In the genomic region with DNA sequence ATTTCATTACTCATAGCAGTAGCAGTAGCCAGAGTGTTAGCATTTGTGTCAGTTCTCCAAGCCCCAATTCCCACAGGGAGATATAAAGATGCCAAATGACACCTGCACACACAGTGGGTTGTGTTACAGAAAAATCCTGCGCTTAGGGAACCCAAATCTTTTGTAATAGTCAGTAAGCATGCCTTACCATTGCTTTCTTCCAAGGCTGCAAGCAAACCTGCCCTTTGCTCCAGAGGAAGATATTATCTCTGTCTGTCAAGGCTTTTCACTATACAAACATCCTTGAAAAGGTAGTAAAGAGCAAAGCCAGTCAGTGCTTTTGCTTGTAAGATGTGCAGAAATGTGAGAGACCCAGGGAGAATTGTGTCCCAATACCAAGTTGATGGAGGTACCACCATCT, we compare ENCODE assay signal across 1 cellular context.
TF ChIP-seq lines count a peak whose summit lies in the region.

No MANE protein-coding gene starts in this region.

TF ChIP-seq in endothelial cell of umbilical vein, 7 proteins besides CTCF, POLR2A, EP300 and RAD21 (continued from another document):
- TF ChIP-seq FOS (IDR thresholded peaks at IDR 0.05; ENCODE audit: borderline replicate concordance, insufficient read depth, low read length) (no peak), JUN (IDR thresholded peaks at IDR 0.05; ENCODE audit: borderline replicate concordance, insufficient read depth, insufficient read length, low read depth) (no peak)
- TF ChIP-seq, protein P1, sequence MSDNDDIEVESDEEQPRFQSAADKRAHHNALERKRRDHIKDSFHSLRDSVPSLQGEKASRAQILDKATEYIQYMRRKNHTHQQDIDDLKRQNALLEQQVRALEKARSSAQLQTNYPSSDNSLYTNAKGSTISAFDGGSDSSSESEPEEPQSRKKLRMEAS (IDR thresholded peaks at IDR 0.05; ENCODE audit: insufficient read depth, insufficient read length) = no peak
